ENCODE assay signal across 14 cellular contexts in genomic region chr17:49572226-49572625, GRCh38.
"Had no signal": no experiment of that assay in that cellular context is flagged by ENCODE, and none has a peak within 500 bp of the region (broad histone marks: within the 10 kb centered on the region; RNA-seq: fewer than 3 reads in every experiment).

No MANE protein-coding gene starts in this region.

- H3K27ac Mint-ChIP-seq: activated naive CD8-positive, alpha-beta T cell treated with anti-CD3 and anti-CD28 coated beads, Interleukin-2, amount 10 ng/mL, durations not matched to agents 7 days and 5 days; stimulated activated memory B cell treated with anti-CD40 and anti-IgM and Interleukin-4, amounts not matched to agents 10 μg/mL and 1 μg/mL and 100 μg/mL, for 72 hours had no signal

- H3K4me3 ChIP-seq: breast epithelium, pancreas, tibial nerve had no signal

- H3K9me3 ChIP-seq: breast epithelium, pancreas, tibial nerve had no signal

- DNase-seq: activated CD4-positive, alpha-beta T cell treated with anti-CD3 and anti-CD28 coated beads, Interleukin-2, amount 50 U/mL, for 1 hour; activated CD8-positive, alpha-beta memory T cell treated with anti-CD3 and anti-CD28 coated beads for 24 hours; activated naive CD4-positive, alpha-beta T cell; activated naive CD8-positive, alpha-beta T cell treated with anti-CD3 and anti-CD28 coated beads, Interleukin-2, amount 10 ng/mL, durations not matched to agents 7 days and 5 days; anterior cingulate cortex; hypothalamus; pancreas; stimulated activated CD4-positive, alpha-beta T cell treated with anti-CD3 and anti-CD28 coated beads, Interleukin-2, amount 100 ng/mL, for 48 hours; T1000 had no signal

- H3K27me3 ChIP-seq: breast epithelium, pancreas had no signal

- H3K36me3 Mint-ChIP-seq: activated naive CD8-positive, alpha-beta T cell treated with anti-CD3 and anti-CD28 coated beads, Interleukin-2, amount 10 ng/mL, durations not matched to agents 7 days and 5 days; stimulated activated memory B cell treated with anti-CD40 and anti-IgM and Interleukin-4, amounts not matched to agents 10 μg/mL and 1 μg/mL and 100 μg/mL, for 72 hours had no signal

- H3K9me3 Mint-ChIP-seq: activated naive CD8-positive, alpha-beta T cell treated with anti-CD3 and anti-CD28 coated beads, Interleukin-2, amount 10 ng/mL, durations not matched to agents 7 days and 5 days; stimulated activated memory B cell treated with anti-CD40 and anti-IgM and Interleukin-4, amounts not matched to agents 10 μg/mL and 1 μg/mL and 100 μg/mL, for 72 hours had no signal

- ATAC-seq: activated CD4-positive, CD25-positive, alpha-beta regulatory T cell treated with anti-CD3 and anti-CD28 coated beads, Interleukin-2, amount 50 U/mL, for 24 hours; esophagus mucosa; pancreas; stimulated activated memory B cell treated with anti-CD40 and anti-IgM and Interleukin-4, amounts not matched to agents 10 μg/mL and 1 μg/mL and 100 μg/mL, for 72 hours had no signal

- H3K36me3 ChIP-seq: breast epithelium, pancreas, tibial nerve had no signal

- H3K4me3 Mint-ChIP-seq: activated naive CD8-positive, alpha-beta T cell treated with anti-CD3 and anti-CD28 coated beads, Interleukin-2, amount 10 ng/mL, durations not matched to agents 7 days and 5 days; stimulated activated memory B cell treated with anti-CD40 and anti-IgM and Interleukin-4, amounts not matched to agents 10 μg/mL and 1 μg/mL and 100 μg/mL, for 72 hours had no signal

- H3K27ac ChIP-seq: breast epithelium, pancreas had no signal

- FAIRE-seq: pancreas had no signal
